In the genomic region with DNA sequence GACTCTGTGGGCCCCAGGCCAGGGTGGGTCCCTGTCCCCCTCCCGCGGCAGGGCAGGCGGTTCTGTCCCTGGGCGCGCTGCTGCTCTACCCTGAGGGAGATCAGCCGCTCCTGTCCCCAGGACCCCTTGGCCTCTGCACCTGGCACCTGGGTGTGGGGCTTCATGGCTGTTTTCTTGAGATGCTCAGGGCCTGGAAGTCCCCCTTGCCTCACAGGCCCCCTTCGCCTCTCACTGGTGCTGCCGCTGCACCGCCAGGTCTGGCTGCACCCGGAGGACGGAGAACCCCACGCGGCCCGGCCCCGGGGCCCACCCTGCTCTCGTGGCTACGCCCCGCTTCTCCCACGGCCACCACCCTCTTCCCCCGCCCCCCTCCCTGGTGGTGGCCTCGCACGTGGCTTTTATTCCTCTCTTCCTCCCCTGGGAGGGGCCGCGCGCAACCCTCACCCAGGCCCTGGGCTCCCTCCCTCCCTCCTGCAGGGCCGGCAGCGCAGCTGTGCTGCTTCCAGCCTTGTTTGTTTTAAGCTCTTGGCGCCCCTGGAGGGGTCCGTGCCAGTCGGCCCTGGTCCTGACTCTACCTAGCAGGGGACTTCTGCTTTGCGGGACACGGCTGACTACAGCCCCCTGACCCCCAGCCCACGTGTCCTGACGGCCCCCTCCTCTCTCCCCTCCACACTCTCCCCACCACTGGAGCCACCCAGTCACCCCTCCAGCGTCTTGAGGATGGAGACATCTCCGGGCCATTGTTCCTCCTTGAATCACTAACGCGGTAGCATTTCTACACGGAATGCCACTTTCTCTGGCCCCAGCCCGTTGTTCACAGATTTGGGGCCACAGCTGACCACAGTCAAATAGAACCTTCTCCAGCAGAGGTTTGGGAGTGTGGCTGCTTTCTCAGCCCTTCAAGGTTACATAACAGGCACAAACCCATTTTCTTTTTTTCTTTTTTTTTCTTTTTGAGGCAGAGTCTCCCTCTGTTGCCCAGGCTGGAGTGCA, we compare ENCODE assay signal across 11 cellular contexts. TPM values are rescaled to one million over a fixed set of nuclear protein-coding genes. Genes with fewer than 3 reads are reported as not detected.
DNase-seq lines count a peak whose midpoint lies in the region; ATAC-seq and TF ChIP-seq lines count a peak whose summit lies in the region.
"Had no signal": no experiment of that assay in that cellular context is flagged by ENCODE, and none has a peak within 500 bp of the region (broad histone marks: within the 10 kb centered on the region; RNA-seq: fewer than 3 reads in every experiment).

No MANE protein-coding gene starts in this region.

- no peak for TF ChIP-seq CTCF in endothelial cell (IDR thresholded peaks at IDR 0.05; ENCODE audit: unreplicated experiment)

- intact Hi-C loops in left colon (cut with DNase I, micrococcal nuclease) = no loop called here

- ATAC-seq in activated CD8-positive, alpha-beta memory T cell treated with anti-CD3 and anti-CD28 coated beads, Interleukin-2, amount 10 ng/mL, durations not matched to agents 7 days and 5 days = peak; percentile 36
- ATAC-seq in left colon = peak; percentile 50
- ATAC-seq in stimulated activated naive CD8-positive, alpha-beta T cell treated with anti-CD3 and anti-CD28 coated beads, Interleukin-15, Interleukin-2, amounts not matched to agents 100 U/mL and 50 U/mL, for 24 hours = peak; percentile 38
- ATAC-seq: body of pancreas had no signal

- no peaks in the 10 kb centered on the region for H3K36me3 Mint-ChIP-seq in activated CD8-positive, alpha-beta memory T cell treated with anti-CD3 and anti-CD28 coated beads, Interleukin-2, amount 10 ng/mL, durations not matched to agents 7 days and 5 days
- no peaks in the 10 kb centered on the region for H3K36me3 Mint-ChIP-seq in activated naive CD8-positive, alpha-beta T cell treated with anti-CD3 and anti-CD28 coated beads for 36 hours
- no peaks in the 10 kb centered on the region for H3K36me3 Mint-ChIP-seq in endothelial cell (ENCODE audit: low read depth, unreplicated experiment)
- H3K36me3 Mint-ChIP-seq: IgD-negative memory B cell had no signal

- DNase-seq in activated CD8-positive, alpha-beta memory T cell treated with anti-CD3 and anti-CD28 coated beads, Interleukin-2, amount 10 ng/mL, durations not matched to agents 7 days and 5 days = no peak
- no peak for DNase-seq in activated CD8-positive, alpha-beta memory T cell treated with anti-CD3 and anti-CD28 coated beads for 24 hours
- no peak for DNase-seq in activated naive CD8-positive, alpha-beta T cell treated with anti-CD3 and anti-CD28 coated beads for 36 hours
- DNase-seq in left colon (peak in 1 of 2 donors; percentile 15), endothelial cell (ENCODE audit: low spot score) (no peak), NOMO-1 treated with dmso at 0.1 percent for 144 hours (lab: John Stamatoyannopoulos, UW; ENCODE audit: unreplicated experiment) (no peak), NCI-H128 (lab: John Stamatoyannopoulos, UW; ENCODE audit: unreplicated experiment) (no peak)
- no peak for DNase-seq in stimulated activated naive CD8-positive, alpha-beta T cell treated with anti-CD3 and anti-CD28 coated beads, Interleukin-15, Interleukin-2, amounts not matched to agents 100 U/mL and 50 U/mL, for 24 hours
- DNase-seq: NCI-H2227 treated with DMSO at 0.1 percent for 48 hours had no signal

- peaks cover 19% of the 10 kb centered on the region for H3K27me3 Mint-ChIP-seq in activated CD8-positive, alpha-beta memory T cell treated with anti-CD3 and anti-CD28 coated beads, Interleukin-2, amount 10 ng/mL, durations not matched to agents 7 days and 5 days
- peaks cover 41% of the 10 kb centered on the region for H3K27me3 Mint-ChIP-seq in activated naive CD8-positive, alpha-beta T cell treated with anti-CD3 and anti-CD28 coated beads for 36 hours
- H3K27me3 Mint-ChIP-seq in endothelial cell (ENCODE audit: unreplicated experiment) = peaks cover 4% of the 10 kb centered on the region

- H3K9me3 Mint-ChIP-seq in activated CD8-positive, alpha-beta memory T cell treated with anti-CD3 and anti-CD28 coated beads, Interleukin-2, amount 10 ng/mL, durations not matched to agents 7 days and 5 days (ENCODE audit: low read depth) = no peaks in the 10 kb centered on the region
- H3K9me3 Mint-ChIP-seq in activated naive CD8-positive, alpha-beta T cell treated with anti-CD3 and anti-CD28 coated beads for 36 hours = no peaks in the 10 kb centered on the region
- H3K9me3 Mint-ChIP-seq in endothelial cell (ENCODE audit: unreplicated experiment) = no peaks in the 10 kb centered on the region

- CTCF ChIA-PET in activated CD8-positive, alpha-beta memory T cell treated with anti-CD3 and anti-CD28 coated beads, Interleukin-2, amount 10 ng/mL, durations not matched to agents 7 days and 5 days (lab: Charles Lee) = no interaction called here

- no peaks in the 10 kb centered on the region for H3K4me1 Mint-ChIP-seq in activated CD8-positive, alpha-beta memory T cell treated with anti-CD3 and anti-CD28 coated beads, Interleukin-2, amount 10 ng/mL, durations not matched to agents 7 days and 5 days
- peaks cover 2% of the 10 kb centered on the region for H3K4me1 Mint-ChIP-seq in activated naive CD8-positive, alpha-beta T cell treated with anti-CD3 and anti-CD28 coated beads for 36 hours
- H3K4me1 Mint-ChIP-seq in endothelial cell (ENCODE audit: unreplicated experiment) = peaks cover 18% of the 10 kb centered on the region
- H3K4me1 Mint-ChIP-seq: IgD-negative memory B cell had no signal

- no peak overlapping the region for H3K4me3 Mint-ChIP-seq in activated CD8-positive, alpha-beta memory T cell treated with anti-CD3 and anti-CD28 coated beads, Interleukin-2, amount 10 ng/mL, durations not matched to agents 7 days and 5 days
- peak overlapping the region; percentile 34 for H3K4me3 Mint-ChIP-seq in activated naive CD8-positive, alpha-beta T cell treated with anti-CD3 and anti-CD28 coated beads for 36 hours
- no peak overlapping the region for H3K4me3 Mint-ChIP-seq in endothelial cell (ENCODE audit: unreplicated experiment)
- H3K4me3 Mint-ChIP-seq: IgD-negative memory B cell had no signal

- H3K27ac Mint-ChIP-seq in activated CD8-positive, alpha-beta memory T cell treated with anti-CD3 and anti-CD28 coated beads, Interleukin-2, amount 10 ng/mL, durations not matched to agents 7 days and 5 days = no peak overlapping the region
- no peak overlapping the region for H3K27ac Mint-ChIP-seq in activated naive CD8-positive, alpha-beta T cell treated with anti-CD3 and anti-CD28 coated beads for 36 hours
- no peak overlapping the region for H3K27ac Mint-ChIP-seq in endothelial cell (ENCODE audit: unreplicated experiment)
- H3K27ac Mint-ChIP-seq: IgD-negative memory B cell had no signal

RNA-seq across cellular contexts. Expression of a gene that starts 20.6 kb away (rescaled TPM):
- total RNA-seq in activated CD8-positive, alpha-beta memory T cell treated with anti-CD3 and anti-CD28 coated beads, Interleukin-2, amount 10 ng/mL, durations not matched to agents 7 days and 5 days = not detected
- total RNA-seq in activated naive CD8-positive, alpha-beta T cell treated with anti-CD3 and anti-CD28 coated beads for 36 hours = not detected
- not detected for total RNA-seq in left colon
- total RNA-seq in endothelial cell (ENCODE audit: unreplicated experiment) = not detected
- total RNA-seq: body of pancreas had no signal

RNA-seq across cellular contexts. Expression of a gene that starts 22.8 kb away (rescaled TPM):
- total RNA-seq in activated CD8-positive, alpha-beta memory T cell treated with anti-CD3 and anti-CD28 coated beads, Interleukin-2, amount 10 ng/mL, durations not matched to agents 7 days and 5 days = not detected
- total RNA-seq in activated naive CD8-positive, alpha-beta T cell treated with anti-CD3 and anti-CD28 coated beads for 36 hours = not detected
- total RNA-seq in left colon (not detected), endothelial cell (ENCODE audit: unreplicated experiment) (not detected)
- total RNA-seq: body of pancreas had no signal
